ENCODE assay signal across 26 cellular contexts in the genomic region with DNA sequence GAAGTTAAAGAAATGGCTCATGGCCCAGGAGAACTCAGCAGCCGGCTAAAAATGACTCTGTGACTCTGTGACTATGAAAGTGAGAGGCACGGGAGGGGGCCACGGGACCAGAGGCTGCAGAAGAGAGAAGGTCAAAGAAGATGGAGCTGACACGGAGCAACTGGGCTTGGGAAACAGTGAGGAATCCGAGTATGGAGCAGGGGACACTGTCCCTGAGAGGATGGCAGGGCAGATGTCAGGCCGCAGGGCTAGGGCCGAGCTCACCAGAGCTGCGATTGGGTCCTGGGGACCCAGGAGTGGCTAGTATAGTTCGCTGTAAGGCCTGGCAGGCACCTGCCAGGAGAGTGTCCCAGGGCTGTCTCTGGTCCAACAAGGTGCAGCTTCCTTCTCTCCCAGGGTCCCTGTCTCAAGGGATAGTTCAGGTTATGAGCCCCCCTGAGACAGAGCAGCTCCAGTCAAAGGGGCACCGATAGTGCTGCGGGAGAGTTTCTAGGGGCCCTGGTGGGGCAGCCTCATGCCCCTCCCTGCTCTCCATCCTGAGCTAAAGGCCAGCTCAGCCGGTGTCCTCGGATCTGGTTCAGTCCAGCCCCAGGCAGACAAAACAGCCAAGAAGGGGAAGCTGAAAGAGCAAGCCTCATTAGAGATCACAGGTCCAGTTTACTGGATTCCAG. TPM values are rescaled to one million over a fixed set of nuclear protein-coding genes. Genes with fewer than 3 reads are reported as not detected.
DNase-seq lines count a peak whose midpoint lies in the region; ATAC-seq, FAIRE-seq and TF ChIP-seq lines count a peak whose summit lies in the region.
"Had no signal": no experiment of that assay in that cellular context is flagged by ENCODE, and none has a peak within 500 bp of the region (broad histone marks: within the 10 kb centered on the region; RNA-seq: fewer than 3 reads in every experiment).

No MANE protein-coding gene starts in this region.

- 70 to 84% (median 75%) methylated on average over 13 of the region's 13 CpGs for WGBS in spleen, 5 donors
- WGBS in small intestine, 3 donors, result 74 to 76% (median 76%) methylated on average over 13 of the region's 13 CpGs

- TF ChIP-seq POLR2A in spleen (IDR thresholded peaks at IDR 0.05), result no peak

- H3K9ac ChIP-seq in Loucy (ENCODE audit: low read depth, low read length, poor library complexity, severe bottlenecking), result no peak overlapping the region

- H3K9me3 ChIP-seq in Loucy (ENCODE audit: insufficient read depth, low read depth, low read length) (no peaks in the 10 kb centered on the region), spleen (no peaks in the 10 kb centered on the region), small intestine (ENCODE audit: control insufficient read depth, low read depth) (no peaks in the 10 kb centered on the region)
- H3K9me3 ChIP-seq: breast epithelium, mucosa of descending colon, upper lobe of left lung had no signal

- TF ChIP-seq CTCF in Loucy (conservative IDR thresholded peaks at IDR 0.05; ENCODE audit: low read length), result no peak
- TF ChIP-seq CTCF in spleen (IDR thresholded peaks at IDR 0.05 in 8 of 11, conservative IDR thresholded peaks at IDR 0.05 in 3 of 11), result no peak

- DNase-seq in activated CD8-positive, alpha-beta memory T cell treated with anti-CD3 and anti-CD28 coated beads for 24 hours, result peak; percentile 40
- DNase-seq in activated CD8-positive, alpha-beta memory T cell treated with anti-CD3 and anti-CD28 coated beads, Interleukin-2, amount 50 U/mL, for 4 hours, result no peak
- DNase-seq in spleen (peak; percentile 56), small intestine (no peak), NCI-H2107 (lab: John Stamatoyannopoulos, UW) (no peak)
- DNase-seq: activated CD4-positive, alpha-beta T cell treated with anti-CD3 and anti-CD28 coated beads for 1 hour; AML-193; cortex of kidney; KG1; mucosa of descending colon; NCI-H1436 treated with DMSO at 0.1 percent for 48 hours; NCI-H2171 treated with DMSO at 0.1 percent for 48 hours; NCI-H69; nephron progenitor cell; stimulated activated CD4-positive, alpha-beta T cell treated with anti-CD3 and anti-CD28 coated beads, Interleukin-4, amount 100 ng/mL, for 24 hours; stimulated activated naive CD4-positive, alpha-beta T cell treated with Interleukin-2 at 50 U/mL for 16 hours; T1000 had no signal

- H3K9me2 ChIP-seq in Loucy (replicated peaks; ENCODE audit: low read depth, low read length), result no peaks in the 10 kb centered on the region

- no peak for FAIRE-seq in small intestine (lab: Jason Lieb, UNC)

- H3K4me3 ChIP-seq in Loucy (ENCODE audit: low read length, poor library complexity, severe bottlenecking) (no peak overlapping the region), spleen (no peak overlapping the region), small intestine (ENCODE audit: low read depth in 1 of 2, low read length in 2 of 2) (no peak overlapping the region)
- H3K4me3 ChIP-seq: breast epithelium, mucosa of descending colon, upper lobe of left lung had no signal

- peak overlapping the region; percentile 33 for H3K4me2 ChIP-seq in Loucy (ENCODE audit: low read depth, low read length, poor library complexity, severe bottlenecking)

- H3K27me3 ChIP-seq in Loucy (ENCODE audit: insufficient read depth, low read length, poor library complexity, severe bottlenecking), result no peaks in the 10 kb centered on the region
- peaks cover 0 to 61% (median 13%) of the 10 kb centered on the region in 7 donors for H3K27me3 ChIP-seq in spleen (replicated peaks in 1 of 7)
- peaks cover 0 to 7% of the 10 kb centered on the region in 2 donors for H3K27me3 ChIP-seq in small intestine (ENCODE audit: control insufficient read depth in 2 of 2, insufficient read depth in 2 of 2, low read length in 2 of 2)
- H3K27me3 ChIP-seq: upper lobe of left lung had no signal

- intact Hi-C loops in spleen (cut with DNase I; ENCODE audit: low total_unique reads), result no loop called here

- peak; percentile 15 for ATAC-seq in esophagus mucosa
- no peak for ATAC-seq in GM19328 (IDR thresholded peaks at IDR 0.05; ENCODE audit: unreplicated experiment)
- ATAC-seq: mucosa of descending colon had no signal

- H3K79me2 ChIP-seq in Loucy (ENCODE audit: insufficient read depth, low read length), result no peaks in the 10 kb centered on the region

- no peaks in the 10 kb centered on the region for H3F3A ChIP-seq in Loucy (ENCODE audit: low read depth)

- H3K4me1 ChIP-seq in Loucy (ENCODE audit: insufficient read depth, low read length, poor library complexity, severe bottlenecking), result peaks cover 18% of the 10 kb centered on the region
- no peaks in the 10 kb centered on the region for H3K4me1 ChIP-seq in spleen
- H3K4me1 ChIP-seq in small intestine (ENCODE audit: control insufficient read depth in 2 of 2, insufficient read depth in 1 of 2, low read depth in 1 of 2, low read length in 1 of 2), result no peaks in the 10 kb centered on the region
- H3K4me1 ChIP-seq: breast epithelium, upper lobe of left lung had no signal

- H3K27ac ChIP-seq in spleen, result no peak overlapping the region
- H3K27ac ChIP-seq in small intestine (ENCODE audit: low read depth in 1 of 2, low read length in 1 of 2), result no peak overlapping the region
- H3K27ac ChIP-seq: breast epithelium, upper lobe of left lung had no signal

- H3K36me3 ChIP-seq in Loucy (ENCODE audit: insufficient read depth, low read length) (no peaks in the 10 kb centered on the region), spleen (no peaks in the 10 kb centered on the region), small intestine (ENCODE audit: control insufficient read depth in 2 of 2, insufficient read depth in 2 of 2, low read length in 2 of 2) (no peaks in the 10 kb centered on the region)
- H3K36me3 ChIP-seq: breast epithelium, upper lobe of left lung had no signal

- no peaks in the 10 kb centered on the region for H4K20me1 ChIP-seq in Loucy (ENCODE audit: insufficient read depth, low read length, poor library complexity, severe bottlenecking)

- peak overlapping the region; percentile 77 for H2AFZ ChIP-seq in Loucy (ENCODE audit: low read length)

RNA-seq across cellular contexts. Expression of gene CIB4, which starts 42.7 kb away (rescaled TPM):
- total RNA-seq in esophagus mucosa, result not detected
- total RNA-seq in spleen, result not detected
- not detected for polyA plus RNA-seq in spleen
- not detected for polyA plus RNA-seq in small intestine
- total RNA-seq: A172, breast epithelium, HT-29, liver, progenitor cell of endocrine pancreas, upper lobe of left lung had no signal
- polyA plus RNA-seq: liver had no signal

Comparison
In these comparisons a context has a peak if more than half of its experiments do, and no peak if none do; other contexts are left out.
1. DNase-seq: peak in activated CD8-positive, alpha-beta memory T cell treated with anti-CD3 and anti-CD28 coated beads for 24 hours (single experiment) and spleen (single experiment); none in activated CD8-positive, alpha-beta memory T cell treated with anti-CD3 and anti-CD28 coated beads, Interleukin-2, amount 50 U/mL, for 4 hours (single experiment), small intestine (single experiment) and NCI-H2107 (single experiment).